ENCODE assay signal across 8 cellular contexts in genomic region chr12:57456145-57456700, GRCh38. TPM values are rescaled to one million over a fixed set of nuclear protein-coding genes. Genes with fewer than 3 reads are reported as not detected.
DNase-seq lines count a peak whose midpoint lies in the region; ATAC-seq lines count a peak whose summit lies in the region.

No MANE protein-coding gene starts in this region.

- peaks cover 13% of the 10 kb centered on the region for H3K27me3 Mint-ChIP-seq in activated T-cell treated with anti-CD3 and anti-CD28 coated beads, Interleukin-2, amount 50 U/mL, for 4 hours (ENCODE audit: low read depth)

- no peaks in the 10 kb centered on the region for H3K9me3 Mint-ChIP-seq in activated T-cell treated with anti-CD3 and anti-CD28 coated beads, Interleukin-2, amount 50 U/mL, for 4 hours

- peak; percentile 28 for DNase-seq in DMS79 (lab: John Stamatoyannopoulos, UW)
- DNase-seq in NCI-H226 = peak; percentile 48
- DNase-seq in activated T-cell treated with anti-CD3 and anti-CD28 coated beads, Interleukin-2, amount 50 U/mL, for 4 hours = no peak
- peak in 22 of 42 donors; percentile 19 to 65 (median 46) for DNase-seq in head of caudate nucleus
- DNase-seq in stimulated activated CD4-positive, alpha-beta T cell treated with anti-CD3 and anti-CD28 coated beads, Interleukin-2, amount 100 ng/mL, for 4 hours (ENCODE audit: low read depth) = peak; percentile 27
- no peak for DNase-seq in inferior parietal cortex (ENCODE audit: extremely low spot score)

- ATAC-seq in GM21423 (IDR thresholded peaks at IDR 0.05; ENCODE audit: unreplicated experiment) = peak; percentile 25
- peak; percentile 27 to 31 for ATAC-seq in activated T-cell treated with anti-CD3 and anti-CD28 coated beads, Interleukin-2, amount 50 U/mL, for 4 hours
- ATAC-seq in GM18519 (IDR thresholded peaks at IDR 0.05; ENCODE audit: low FRiP score, unreplicated experiment) = no peak

- intact Hi-C loops in head of caudate nucleus (cut with DNase I) = loop anchor here (10.0 kb wide), 1 partner anchor 231 kb away; the partner anchor contains the start of gene SHMT2

- peak overlapping the region; percentile 68 for H3K4me3 Mint-ChIP-seq in activated T-cell treated with anti-CD3 and anti-CD28 coated beads, Interleukin-2, amount 50 U/mL, for 4 hours

- H3K36me3 Mint-ChIP-seq in activated T-cell treated with anti-CD3 and anti-CD28 coated beads, Interleukin-2, amount 50 U/mL, for 4 hours (ENCODE audit: insufficient read depth) = no peaks in the 10 kb centered on the region

- peaks cover 24% of the 10 kb centered on the region for H3K4me1 Mint-ChIP-seq in activated T-cell treated with anti-CD3 and anti-CD28 coated beads, Interleukin-2, amount 50 U/mL, for 4 hours (ENCODE audit: low read depth)

RNA-seq across cellular contexts. Expression of gene INHBE, which starts 1.1 kb away (rescaled TPM):
- under 1 TPM in 2 of 3 donors, not detected in 1; 0.24 to 0.27 TPM for total RNA-seq in activated T-cell treated with anti-CD3 and anti-CD28 coated beads, Interleukin-2, amount 50 U/mL, for 4 hours

RNA-seq across cellular contexts. Expression of gene GLI1, which starts 3.4 kb away (rescaled TPM):
- total RNA-seq in activated T-cell treated with anti-CD3 and anti-CD28 coated beads, Interleukin-2, amount 50 U/mL, for 4 hours = 1 to 10 TPM in 1 of 3 donors, under 1 TPM in 2; 0.46 to 1.7 (median 0.65) TPM

RNA-seq across cellular contexts. Expression of gene INHBC, which starts 21.6 kb away (rescaled TPM):
- under 1 TPM in 2 of 3 donors, not detected in 1; 0.14 to 0.15 TPM for total RNA-seq in activated T-cell treated with anti-CD3 and anti-CD28 coated beads, Interleukin-2, amount 50 U/mL, for 4 hours

RNA-seq across cellular contexts. Expression of gene ARHGAP9, which starts 23.4 kb away (rescaled TPM):
- 10 to 100 TPM; 54.5 to 64.6 (median 57.7) TPM for total RNA-seq in activated T-cell treated with anti-CD3 and anti-CD28 coated beads, Interleukin-2, amount 50 U/mL, for 4 hours

RNA-seq across cellular contexts. Expression of gene R3HDM2, which starts 25.4 kb away (rescaled TPM):
- total RNA-seq in activated T-cell treated with anti-CD3 and anti-CD28 coated beads, Interleukin-2, amount 50 U/mL, for 4 hours = 10 to 100 TPM; 21.9 to 25.2 (median 22.3) TPM

Comparison
In these comparisons a context has a peak if more than half of its experiments do, and no peak if none do; other contexts are left out.
1. DNase-seq: peak in DMS79 (single experiment), NCI-H226 (single experiment), head of caudate nucleus (22 of 42) and stimulated activated CD4-positive, alpha-beta T cell treated with anti-CD3 and anti-CD28 coated beads, Interleukin-2, amount 100 ng/mL, for 4 hours (single experiment); none in activated T-cell treated with anti-CD3 and anti-CD28 coated beads, Interleukin-2, amount 50 U/mL, for 4 hours (single experiment) and inferior parietal cortex (single experiment).